In genomic region chr13:67230774-67231480, GRCh38 we compare ENCODE assay signal across 1 cellular context.
TF ChIP-seq lines count a peak whose summit lies in the region.

No MANE protein-coding gene starts in this region.

TF ChIP-seq in HepG2, 621 proteins besides CTCF, POLR2A, EP300 and RAD21 (continued from another document):
- TF ChIP-seq ZNF577 (CRISPR knock-in tag; IDR thresholded peaks at IDR 0.05; ENCODE audit: borderline replicate concordance, low read depth), result no peak
- TF ChIP-seq ZFP91 (CRISPR knock-in tag; IDR thresholded peaks at IDR 0.05; ENCODE audit: borderline replicate concordance), result peak; percentile 31; the same call in 1 of the 2 replicates
- TF ChIP-seq HNRNPLL (IDR thresholded peaks at IDR 0.05; ENCODE audit: low read depth, low read length, poor library complexity, severe bottlenecking), result peak; percentile 76
- TF ChIP-seq PHF8 (CRISPR knock-in tag; IDR thresholded peaks at IDR 0.05), result 0 out of 2 replicates have a peak, but pooled peaks have one; percentile 3
- TF ChIP-seq ZNF761 (CRISPR knock-in tag; conservative IDR thresholded peaks at IDR 0.05), result 0 out of 2 replicates have a peak, but pooled peaks have one; percentile 33
- no peak for TF ChIP-seq ZBTB1 (CRISPR knock-in tag; IDR thresholded peaks at IDR 0.05; ENCODE audit: borderline replicate concordance)
- no peak for TF ChIP-seq DR1 (CRISPR knock-in tag; IDR thresholded peaks at IDR 0.05)
- 0 out of 2 replicates have a peak, but pooled peaks have one; percentile 10 for TF ChIP-seq ZNF142 (CRISPR knock-in tag; IDR thresholded peaks at IDR 0.05)
- no peak for TF ChIP-seq HOXA9 (CRISPR knock-in tag; IDR thresholded peaks at IDR 0.05; ENCODE audit: borderline replicate concordance)
- 0 out of 2 replicates have a peak, but pooled peaks have one; percentile 38 for TF ChIP-seq ZMAT3 (CRISPR knock-in tag; conservative IDR thresholded peaks at IDR 0.05)
- TF ChIP-seq YEATS4 (CRISPR knock-in tag; IDR thresholded peaks at IDR 0.05; ENCODE audit: borderline replicate concordance), result peak; percentile 69
- TF ChIP-seq, protein P1, sequence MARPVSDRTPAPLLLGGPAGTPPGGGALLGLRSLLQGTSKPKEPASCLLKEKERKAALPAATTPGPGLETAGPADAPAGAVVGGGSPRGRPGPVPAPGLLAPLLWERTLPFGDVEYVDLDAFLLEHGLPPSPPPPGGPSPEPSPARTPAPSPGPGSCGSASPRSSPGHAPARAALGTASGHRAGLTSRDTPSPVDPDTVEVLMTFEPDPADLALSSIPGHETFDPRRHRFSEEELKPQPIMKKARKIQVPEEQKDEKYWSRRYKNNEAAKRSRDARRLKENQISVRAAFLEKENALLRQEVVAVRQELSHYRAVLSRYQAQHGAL (CRISPR knock-in tag; IDR thresholded peaks at IDR 0.05; ENCODE audit: not compliant biosample characterization), result no peak
- TF ChIP-seq NBN (conservative IDR thresholded peaks at IDR 0.05), result no peak
- 0 out of 2 replicates have a peak, but pooled peaks have one; percentile 16 for TF ChIP-seq ZSCAN21 (CRISPR knock-in tag; IDR thresholded peaks at IDR 0.05; ENCODE audit: borderline replicate concordance)
- TF ChIP-seq HDAC1 (CRISPR knock-in tag; IDR thresholded peaks at IDR 0.05), result peak; percentile 60; the same call in 1 of the 2 replicates
- TF ChIP-seq ZNF891 (CRISPR knock-in tag; IDR thresholded peaks at IDR 0.05), result no peak; the same call in 1 of the 2 replicates
- TF ChIP-seq CC2D1A (CRISPR knock-in tag; IDR thresholded peaks at IDR 0.05), result no peak
- no peak for TF ChIP-seq NFE2L1 (CRISPR knock-in tag; IDR thresholded peaks at IDR 0.05; ENCODE audit: borderline replicate concordance)
- peak; percentile 43; the same call in 1 of the 2 replicates for TF ChIP-seq ZNF292 (CRISPR knock-in tag; IDR thresholded peaks at IDR 0.05; ENCODE audit: borderline replicate concordance, low read depth)
- TF ChIP-seq, protein P2, sequence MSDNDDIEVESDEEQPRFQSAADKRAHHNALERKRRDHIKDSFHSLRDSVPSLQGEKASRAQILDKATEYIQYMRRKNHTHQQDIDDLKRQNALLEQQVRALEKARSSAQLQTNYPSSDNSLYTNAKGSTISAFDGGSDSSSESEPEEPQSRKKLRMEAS (IDR thresholded peaks at IDR 0.05), result peak; percentile 37; the same call in 1 of the 2 replicates
- TF ChIP-seq ZNF547 (CRISPR knock-in tag; IDR thresholded peaks at IDR 0.05), result 0 out of 2 replicates have a peak, but pooled peaks have one; percentile 36
- no peak for TF ChIP-seq SP2 (CRISPR knock-in tag; IDR thresholded peaks at IDR 0.05)
- TF ChIP-seq ZNF670 (CRISPR knock-in tag; IDR thresholded peaks at IDR 0.05; ENCODE audit: borderline replicate concordance), result 0 out of 2 replicates have a peak, but pooled peaks have one; percentile 59
- TF ChIP-seq ZNF546 (CRISPR knock-in tag; conservative IDR thresholded peaks at IDR 0.05), result 0 out of 2 replicates have a peak, but pooled peaks have one; percentile 0
